In the genomic region with DNA sequence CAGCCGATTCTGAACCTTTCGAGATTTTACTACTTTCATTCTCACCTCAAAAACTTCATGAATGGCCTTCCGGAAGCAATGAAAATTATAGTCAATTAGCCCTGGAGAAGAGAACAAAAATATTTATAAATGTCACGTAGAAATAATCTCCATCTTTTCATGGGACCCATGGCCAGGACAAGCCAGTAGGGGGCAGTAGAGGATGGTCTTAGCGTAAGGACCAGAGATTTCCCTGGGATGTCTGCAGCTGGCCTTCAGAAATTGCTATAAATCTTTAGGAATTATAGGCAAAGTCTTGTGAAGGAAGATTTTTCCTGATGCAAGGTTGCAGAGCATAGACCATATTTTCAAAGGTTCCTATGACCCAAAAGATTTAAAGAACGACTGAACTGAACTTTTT, we compare ENCODE assay signal across 8 cellular contexts. TPM values are rescaled to one million over a fixed set of nuclear protein-coding genes. Genes with fewer than 3 reads are reported as not detected.
A peak's percentile ranks its signal among the peaks of the same experiment; 100 is the strongest.
DNase-seq lines count a peak whose midpoint lies in the region; ATAC-seq and TF ChIP-seq lines count a peak whose summit lies in the region.

No MANE protein-coding gene starts in this region.

- H3K27ac ChIP-seq in esophagus muscularis mucosa (replicated peaks in 1 of 4) (peak overlapping the region in 1 of 4 donors; percentile 14), tibial nerve (no peak overlapping the region)

- no peaks in the 10 kb centered on the region for H3K36me3 Mint-ChIP-seq in nephron progenitor cell (ENCODE audit: low read depth)

- H3K27me3 Mint-ChIP-seq in nephron progenitor cell (ENCODE audit: low read depth, poor library complexity), result no peaks in the 10 kb centered on the region

- TF ChIP-seq EP300 in esophagus muscularis mucosa (IDR thresholded peaks at IDR 0.05) (no peak), tibial nerve (IDR thresholded peaks at IDR 0.05) (no peak)

- H3K4me3 Mint-ChIP-seq in nephron progenitor cell, result no peak overlapping the region

- H3K4me3 ChIP-seq in esophagus muscularis mucosa, result no peak overlapping the region
- no peak overlapping the region for H3K4me3 ChIP-seq in tibial nerve

- ATAC-seq in Right ventricle myocardium inferior (peak; percentile 51), HG02840 (IDR thresholded peaks at IDR 0.05; ENCODE audit: low FRiP score, unreplicated experiment) (no peak)

- H3K36me3 ChIP-seq in esophagus muscularis mucosa (no peaks in the 10 kb centered on the region), tibial nerve (no peaks in the 10 kb centered on the region)

- peaks cover 10% of the 10 kb centered on the region for H3K4me1 Mint-ChIP-seq in nephron progenitor cell

- no peak overlapping the region for H3K27ac Mint-ChIP-seq in nephron progenitor cell

- intact Hi-C loops in Right ventricle myocardium inferior (cut with DNase I) (loop anchor here (1.0 to 5.0 kb wide), 2 partner anchors 56 to 386 kb away; no protein-coding TSS in a partner anchor), cardiac septum (cut with DNase I) (loop anchor here (5.0 kb wide), 2 partner anchors 44 to 56 kb away; a partner anchor contains a TSS), esophagus muscularis mucosa (cut with DNase I) (loop anchor here (2.0 to 5.0 kb wide), 2 partner anchors 15 to 44 kb away; a partner anchor contains a TSS)

- TF ChIP-seq CTCF in esophagus muscularis mucosa (IDR thresholded peaks at IDR 0.05), result peak; percentile 58 to 84 (median 59)
- TF ChIP-seq CTCF in nephron progenitor cell (IDR thresholded peaks at IDR 0.05), result peak; percentile 90
- peak; percentile 52 to 75 (median 68) for TF ChIP-seq CTCF in tibial nerve (IDR thresholded peaks at IDR 0.05)

- TF ChIP-seq POLR2A in esophagus muscularis mucosa (IDR thresholded peaks at IDR 0.05; ENCODE audit: low read depth), result no peak
- no peak for TF ChIP-seq POLR2A in tibial nerve (IDR thresholded peaks at IDR 0.05)

- H3K4me1 ChIP-seq in esophagus muscularis mucosa (peaks cover 18 to 26% (median 23%) of the 10 kb centered on the region in 4 donors), tibial nerve (peaks cover 0 to 24% (median 6%) of the 10 kb centered on the region in 4 donors)

- 38% methylated on average over 6 of the region's 6 CpGs for WGBS in esophagus muscularis mucosa
- WGBS in tibial nerve, 2 donors, result 24 to 26% methylated on average over 6 of the region's 6 CpGs

- H3K27me3 ChIP-seq in esophagus muscularis mucosa (no peaks in the 10 kb centered on the region), tibial nerve (no peaks in the 10 kb centered on the region)

- H3K9me3 ChIP-seq in esophagus muscularis mucosa (no peaks in the 10 kb centered on the region), tibial nerve (no peaks in the 10 kb centered on the region)

- H3K9me3 Mint-ChIP-seq in nephron progenitor cell, result no peaks in the 10 kb centered on the region

- no peak for DNase-seq in Right ventricle myocardium inferior (ENCODE audit: missing footprints)
- DNase-seq in cardiac septum (ENCODE audit: low spot score), result no peak
- DNase-seq in NCI-H345 treated with DMSO at 0.1 percent for 48 hours (lab: John Stamatoyannopoulos, UW; ENCODE audit: unreplicated experiment), result peak; percentile 35
- peak; percentile 60 for DNase-seq in activated CD8-positive, alpha-beta memory T cell treated with anti-CD3 and anti-CD28 coated beads, Interleukin-2, amount 50 U/mL, for 4 hours
- DNase-seq in esophagus muscularis mucosa (ENCODE audit: extremely low spot score), result no peak
- DNase-seq in nephron progenitor cell, result peak; percentile 79
- DNase-seq in tibial nerve (ENCODE audit: low spot score in 2 of 2), result peak; percentile 47 to 80

RNA-seq across cellular contexts. Expression of a gene that starts 15.6 kb away (rescaled TPM):
- total RNA-seq in Right ventricle myocardium inferior (15.0 TPM), cardiac septum (18.0 TPM), esophagus muscularis mucosa (10 to 100 TPM; 31.0 to 36.6 (median 33.6) TPM), tibial nerve (10 to 100 TPM; 25.3 to 30.4 (median 26.7) TPM)

RNA-seq across cellular contexts. Expression of a gene that starts 44.0 kb away (rescaled TPM):
- total RNA-seq in Right ventricle myocardium inferior (126 TPM), cardiac septum (90.5 TPM), esophagus muscularis mucosa (10 to 100 TPM; 18.7 to 31.4 (median 19.9) TPM), tibial nerve (10 to 100 TPM; 10.9 to 21.3 (median 15.2) TPM)

RNA-seq across cellular contexts. Expression of a gene that starts 53.0 kb away (rescaled TPM):
- 0.35 TPM for total RNA-seq in Right ventricle myocardium inferior
- total RNA-seq in cardiac septum, result 1.7 TPM
- total RNA-seq in esophagus muscularis mucosa, result under 1 TPM in 3 of 4 donors, not detected in 1; 0.33 to 0.46 (median 0.45) TPM
- total RNA-seq in tibial nerve, result 1 to 10 TPM in 1 of 4 donors, under 1 TPM in 1, not detected in 2; 0.84 to 3.6 TPM

Comparison
In these comparisons a context has a peak if more than half of its experiments do, and no peak if none do; other contexts are left out.
1. DNase-seq: peak in NCI-H345 treated with DMSO at 0.1 percent for 48 hours (single experiment), activated CD8-positive, alpha-beta memory T cell treated with anti-CD3 and anti-CD28 coated beads, Interleukin-2, amount 50 U/mL, for 4 hours (single experiment), nephron progenitor cell (single experiment) and tibial nerve (2 of 2); none in Right ventricle myocardium inferior (single experiment), cardiac septum (single experiment) and esophagus muscularis mucosa (single experiment).
2. Peak in every context shown above with its lines, with median percentiles within 50 percentile points of each other: CTCF ChIP-seq.